Comparison of ENCODE assay signal across 1 cellular context in the genomic region with DNA sequence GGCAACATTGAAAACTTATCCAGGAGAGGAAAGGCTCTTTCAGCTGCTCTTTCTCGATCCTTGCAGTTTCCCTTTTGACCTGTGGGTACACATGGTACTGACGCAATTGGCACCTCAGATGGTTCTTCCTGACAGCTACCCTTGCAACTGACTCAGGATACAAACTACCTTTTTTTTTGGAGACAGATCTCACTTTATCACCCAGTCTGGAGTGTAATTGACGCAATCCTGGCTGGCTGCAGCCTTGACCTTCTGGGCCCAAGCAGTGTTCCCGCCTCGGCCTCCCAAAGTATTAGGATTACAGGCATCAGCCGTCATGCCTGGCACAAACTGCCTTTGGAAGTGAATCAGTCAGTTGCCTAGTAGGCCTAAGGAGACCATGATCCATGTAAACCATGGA.
TF ChIP-seq lines count a peak whose summit lies in the region.

No MANE protein-coding gene starts in this region.

TF ChIP-seq in GM23338, 12 proteins besides CTCF, POLR2A, EP300 and RAD21 (continued from another document):
- TF ChIP-seq EZH2phosphoT487 (IDR thresholded peaks at IDR 0.05; ENCODE audit: unreplicated experiment), result no peak
- TF ChIP-seq, protein P1, sequence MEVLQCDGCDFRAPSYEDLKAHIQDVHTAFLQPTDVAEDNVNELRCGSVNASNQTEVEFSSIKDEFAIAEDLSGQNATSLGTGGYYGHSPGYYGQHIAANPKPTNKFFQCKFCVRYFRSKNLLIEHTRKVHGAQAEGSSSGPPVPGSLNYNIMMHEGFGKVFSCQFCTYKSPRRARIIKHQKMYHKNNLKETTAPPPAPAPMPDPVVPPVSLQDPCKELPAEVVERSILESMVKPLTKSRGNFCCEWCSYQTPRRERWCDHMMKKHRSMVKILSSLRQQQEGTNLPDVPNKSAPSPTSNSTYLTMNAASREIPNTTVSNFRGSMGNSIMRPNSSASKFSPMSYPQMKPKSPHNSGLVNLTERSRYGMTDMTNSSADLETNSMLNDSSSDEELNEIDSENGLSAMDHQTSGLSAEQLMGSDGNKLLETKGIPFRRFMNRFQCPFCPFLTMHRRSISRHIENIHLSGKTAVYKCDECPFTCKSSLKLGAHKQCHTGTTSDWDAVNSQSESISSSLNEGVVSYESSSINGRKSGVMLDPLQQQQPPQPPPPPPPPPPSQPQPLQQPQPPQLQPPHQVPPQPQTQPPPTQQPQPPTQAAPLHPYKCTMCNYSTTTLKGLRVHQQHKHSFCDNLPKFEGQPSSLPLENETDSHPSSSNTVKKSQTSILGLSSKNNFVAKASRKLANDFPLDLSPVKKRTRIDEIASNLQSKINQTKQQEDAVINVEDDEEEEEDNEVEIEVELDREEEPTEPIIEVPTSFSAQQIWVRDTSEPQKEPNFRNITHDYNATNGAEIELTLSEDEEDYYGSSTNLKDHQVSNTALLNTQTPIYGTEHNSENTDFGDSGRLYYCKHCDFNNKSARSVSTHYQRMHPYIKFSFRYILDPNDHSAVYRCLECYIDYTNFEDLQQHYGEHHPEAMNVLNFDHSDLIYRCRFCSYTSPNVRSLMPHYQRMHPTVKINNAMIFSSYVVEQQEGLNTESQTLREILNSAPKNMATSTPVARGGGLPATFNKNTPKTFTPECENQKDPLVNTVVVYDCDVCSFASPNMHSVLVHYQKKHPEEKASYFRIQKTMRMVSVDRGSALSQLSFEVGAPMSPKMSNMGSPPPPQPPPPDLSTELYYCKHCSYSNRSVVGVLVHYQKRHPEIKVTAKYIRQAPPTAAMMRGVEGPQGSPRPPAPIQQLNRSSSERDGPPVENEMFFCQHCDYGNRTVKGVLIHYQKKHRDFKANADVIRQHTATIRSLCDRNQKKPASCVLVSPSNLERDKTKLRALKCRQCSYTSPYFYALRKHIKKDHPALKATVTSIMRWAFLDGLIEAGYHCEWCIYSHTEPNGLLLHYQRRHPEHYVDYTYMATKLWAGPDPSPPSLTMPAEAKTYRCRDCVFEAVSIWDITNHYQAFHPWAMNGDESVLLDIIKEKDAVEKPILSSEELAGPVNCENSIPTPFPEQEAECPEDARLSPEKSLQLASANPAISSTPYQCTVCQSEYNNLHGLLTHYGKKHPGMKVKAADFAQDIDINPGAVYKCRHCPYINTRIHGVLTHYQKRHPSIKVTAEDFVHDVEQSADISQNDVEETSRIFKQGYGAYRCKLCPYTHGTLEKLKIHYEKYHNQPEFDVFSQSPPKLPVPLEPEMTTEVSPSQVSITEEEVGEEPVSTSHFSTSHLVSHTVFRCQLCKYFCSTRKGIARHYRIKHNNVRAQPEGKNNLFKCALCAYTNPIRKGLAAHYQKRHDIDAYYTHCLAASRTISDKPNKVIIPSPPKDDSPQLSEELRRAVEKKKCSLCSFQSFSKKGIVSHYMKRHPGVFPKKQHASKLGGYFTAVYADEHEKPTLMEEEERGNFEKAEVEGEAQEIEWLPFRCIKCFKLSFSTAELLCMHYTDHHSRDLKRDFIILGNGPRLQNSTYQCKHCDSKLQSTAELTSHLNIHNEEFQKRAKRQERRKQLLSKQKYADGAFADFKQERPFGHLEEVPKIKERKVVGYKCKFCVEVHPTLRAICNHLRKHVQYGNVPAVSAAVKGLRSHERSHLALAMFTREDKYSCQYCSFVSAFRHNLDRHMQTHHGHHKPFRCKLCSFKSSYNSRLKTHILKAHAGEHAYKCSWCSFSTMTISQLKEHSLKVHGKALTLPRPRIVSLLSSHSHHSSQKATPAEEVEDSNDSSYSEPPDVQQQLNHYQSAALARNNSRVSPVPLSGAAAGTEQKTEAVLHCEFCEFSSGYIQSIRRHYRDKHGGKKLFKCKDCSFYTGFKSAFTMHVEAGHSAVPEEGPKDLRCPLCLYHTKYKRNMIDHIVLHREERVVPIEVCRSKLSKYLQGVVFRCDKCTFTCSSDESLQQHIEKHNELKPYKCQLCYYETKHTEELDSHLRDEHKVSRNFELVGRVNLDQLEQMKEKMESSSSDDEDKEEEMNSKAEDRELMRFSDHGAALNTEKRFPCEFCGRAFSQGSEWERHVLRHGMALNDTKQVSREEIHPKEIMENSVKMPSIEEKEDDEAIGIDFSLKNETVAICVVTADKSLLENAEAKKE (CRISPR knock-in tag; IDR thresholded peaks at IDR 0.05), result no peak
- TF ChIP-seq STAT1 (IDR thresholded peaks at IDR 0.05; ENCODE audit: unreplicated experiment), result no peak
- no peak for TF ChIP-seq NANOG (IDR thresholded peaks at IDR 0.05; ENCODE audit: borderline replicate concordance)
- TF ChIP-seq POLR2AphosphoS5 (IDR thresholded peaks at IDR 0.05; ENCODE audit: low read depth), result no peak
- no peak for TF ChIP-seq CREB1 (CRISPR knock-in tag; IDR thresholded peaks at IDR 0.05; ENCODE audit: low read depth)
- no peak for TF ChIP-seq ZNF114 (CRISPR knock-in tag; IDR thresholded peaks at IDR 0.05)
- TF ChIP-seq, protein P2, sequence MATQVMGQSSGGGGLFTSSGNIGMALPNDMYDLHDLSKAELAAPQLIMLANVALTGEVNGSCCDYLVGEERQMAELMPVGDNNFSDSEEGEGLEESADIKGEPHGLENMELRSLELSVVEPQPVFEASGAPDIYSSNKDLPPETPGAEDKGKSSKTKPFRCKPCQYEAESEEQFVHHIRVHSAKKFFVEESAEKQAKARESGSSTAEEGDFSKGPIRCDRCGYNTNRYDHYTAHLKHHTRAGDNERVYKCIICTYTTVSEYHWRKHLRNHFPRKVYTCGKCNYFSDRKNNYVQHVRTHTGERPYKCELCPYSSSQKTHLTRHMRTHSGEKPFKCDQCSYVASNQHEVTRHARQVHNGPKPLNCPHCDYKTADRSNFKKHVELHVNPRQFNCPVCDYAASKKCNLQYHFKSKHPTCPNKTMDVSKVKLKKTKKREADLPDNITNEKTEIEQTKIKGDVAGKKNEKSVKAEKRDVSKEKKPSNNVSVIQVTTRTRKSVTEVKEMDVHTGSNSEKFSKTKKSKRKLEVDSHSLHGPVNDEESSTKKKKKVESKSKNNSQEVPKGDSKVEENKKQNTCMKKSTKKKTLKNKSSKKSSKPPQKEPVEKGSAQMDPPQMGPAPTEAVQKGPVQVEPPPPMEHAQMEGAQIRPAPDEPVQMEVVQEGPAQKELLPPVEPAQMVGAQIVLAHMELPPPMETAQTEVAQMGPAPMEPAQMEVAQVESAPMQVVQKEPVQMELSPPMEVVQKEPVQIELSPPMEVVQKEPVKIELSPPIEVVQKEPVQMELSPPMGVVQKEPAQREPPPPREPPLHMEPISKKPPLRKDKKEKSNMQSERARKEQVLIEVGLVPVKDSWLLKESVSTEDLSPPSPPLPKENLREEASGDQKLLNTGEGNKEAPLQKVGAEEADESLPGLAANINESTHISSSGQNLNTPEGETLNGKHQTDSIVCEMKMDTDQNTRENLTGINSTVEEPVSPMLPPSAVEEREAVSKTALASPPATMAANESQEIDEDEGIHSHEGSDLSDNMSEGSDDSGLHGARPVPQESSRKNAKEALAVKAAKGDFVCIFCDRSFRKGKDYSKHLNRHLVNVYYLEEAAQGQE (IDR thresholded peaks at IDR 0.05; ENCODE audit: unreplicated experiment), result no peak
